ENCODE assay signal across 20 cellular contexts in genomic region chr14:35303149-35303548, GRCh38. TPM values are rescaled to one million over a fixed set of nuclear protein-coding genes. Genes with fewer than 3 reads are reported as not detected.
DNase-seq lines count a peak whose midpoint lies in the region; ATAC-seq and TF ChIP-seq lines count a peak whose summit lies in the region.
"Had no signal": no experiment of that assay in that cellular context is flagged by ENCODE, and none has a peak within 500 bp of the region (broad histone marks: within the 10 kb centered on the region; RNA-seq: fewer than 3 reads in every experiment).

No MANE protein-coding gene starts in this region.

- H3K9me3 Mint-ChIP-seq in activated naive CD4-positive, alpha-beta T cell treated with anti-CD3 and anti-CD28 coated beads for 36 hours = no peaks in the 10 kb centered on the region
- H3K9me3 Mint-ChIP-seq in activated naive CD4-positive, alpha-beta T cell treated with anti-CD3 and anti-CD28 coated beads, Interleukin-2, amount 10 ng/mL, durations not matched to agents 7 days and 5 days = no peaks in the 10 kb centered on the region
- no peaks in the 10 kb centered on the region for H3K9me3 Mint-ChIP-seq in activated naive CD8-positive, alpha-beta T cell treated with anti-CD3 and anti-CD28 coated beads, Interleukin-2, amount 50 U/mL, for 24 hours

- TF ChIP-seq CTCF in DND-41 (IDR thresholded peaks at IDR 0.05; ENCODE audit: borderline replicate concordance, extremely low read depth, low read length, poor library complexity, severe bottlenecking) (no peak), sigmoid colon (IDR thresholded peaks at IDR 0.05) (no peak)

- H3K9me3 ChIP-seq in DND-41 (ENCODE audit: insufficient read depth, low read length, severe bottlenecking) = no peaks in the 10 kb centered on the region
- H3K9me3 ChIP-seq in sigmoid colon = no peaks in the 10 kb centered on the region
- H3K9me3 ChIP-seq: gastroesophageal sphincter, lower lobe of right lung had no signal

- CTCF ChIA-PET in activated naive CD4-positive, alpha-beta T cell treated with anti-CD3 and anti-CD28 coated beads for 36 hours (lab: Charles Lee) = interaction anchor here (0.8 to 2.0 kb wide), 3 partner anchors 73 to 112 kb away, joined by 3 to 9 read pairs (median 5); no protein-coding TSS in a partner anchor
- CTCF ChIA-PET in activated naive CD4-positive, alpha-beta T cell treated with anti-CD3 and anti-CD28 coated beads, Interleukin-2, amount 10 ng/mL, durations not matched to agents 7 days and 5 days (lab: Charles Lee) = interaction anchor here (1.4 kb wide), 1 partner anchor 74 kb away, joined by 3 read pairs; no protein-coding TSS in a partner anchor

- TF ChIP-seq POLR2A in sigmoid colon (IDR thresholded peaks at IDR 0.05) = no peak

- peak overlapping the region; percentile 83 for H3K4me2 ChIP-seq in DND-41 (ENCODE audit: insufficient read depth, low read length)

- H4K20me1 ChIP-seq in DND-41 (ENCODE audit: insufficient read depth, low read length) = peaks cover 86% of the 10 kb centered on the region

- H3K36me3 Mint-ChIP-seq in activated naive CD4-positive, alpha-beta T cell treated with anti-CD3 and anti-CD28 coated beads for 36 hours (ENCODE audit: low read depth) = peaks cover 27% of the 10 kb centered on the region
- H3K36me3 Mint-ChIP-seq in activated naive CD4-positive, alpha-beta T cell treated with anti-CD3 and anti-CD28 coated beads, Interleukin-2, amount 10 ng/mL, durations not matched to agents 7 days and 5 days = peaks cover 18% of the 10 kb centered on the region
- peaks cover 38% of the 10 kb centered on the region for H3K36me3 Mint-ChIP-seq in activated naive CD8-positive, alpha-beta T cell treated with anti-CD3 and anti-CD28 coated beads, Interleukin-2, amount 50 U/mL, for 24 hours (ENCODE audit: low read depth)

- peak overlapping the region; percentile 89 for H3K27ac Mint-ChIP-seq in activated naive CD4-positive, alpha-beta T cell treated with anti-CD3 and anti-CD28 coated beads for 36 hours
- H3K27ac Mint-ChIP-seq in activated naive CD4-positive, alpha-beta T cell treated with anti-CD3 and anti-CD28 coated beads, Interleukin-2, amount 10 ng/mL, durations not matched to agents 7 days and 5 days = no peak overlapping the region
- peak overlapping the region; percentile 85 for H3K27ac Mint-ChIP-seq in activated naive CD8-positive, alpha-beta T cell treated with anti-CD3 and anti-CD28 coated beads, Interleukin-2, amount 50 U/mL, for 24 hours

- 93 to 95% methylated on average over 2 of the region's 2 CpGs for WGBS in sigmoid colon, 2 donors

- peak overlapping the region; percentile 27 for H3K4me3 Mint-ChIP-seq in activated naive CD4-positive, alpha-beta T cell treated with anti-CD3 and anti-CD28 coated beads for 36 hours
- H3K4me3 Mint-ChIP-seq in activated naive CD4-positive, alpha-beta T cell treated with anti-CD3 and anti-CD28 coated beads, Interleukin-2, amount 10 ng/mL, durations not matched to agents 7 days and 5 days = no peak overlapping the region
- no peak overlapping the region for H3K4me3 Mint-ChIP-seq in activated naive CD8-positive, alpha-beta T cell treated with anti-CD3 and anti-CD28 coated beads, Interleukin-2, amount 50 U/mL, for 24 hours

- no peak overlapping the region for H2AFZ ChIP-seq in DND-41 (ENCODE audit: low read depth, low read length)

- peaks cover 63% of the 10 kb centered on the region for H3K36me3 ChIP-seq in DND-41 (ENCODE audit: insufficient read depth, low read length)
- H3K36me3 ChIP-seq in sigmoid colon = peaks cover 0 to 4% (median 0%) of the 10 kb centered on the region in 4 donors

- H3K27ac ChIP-seq in DND-41 (ENCODE audit: low read length) = peak overlapping the region; percentile 69
- H3K27ac ChIP-seq in sigmoid colon = peak overlapping the region in 3 of 4 donors; percentile 63 to 76 (median 73)
- H3K27ac ChIP-seq: coronary artery, gastroesophageal sphincter, lower lobe of right lung had no signal

- H3K9ac ChIP-seq in DND-41 (ENCODE audit: low read depth, low read length) = peak overlapping the region; percentile 33

- no peak for TF ChIP-seq EP300 in sigmoid colon (IDR thresholded peaks at IDR 0.05)

- no peaks in the 10 kb centered on the region for H3K27me3 Mint-ChIP-seq in activated naive CD4-positive, alpha-beta T cell treated with anti-CD3 and anti-CD28 coated beads for 36 hours (ENCODE audit: low read depth)
- H3K27me3 Mint-ChIP-seq in activated naive CD4-positive, alpha-beta T cell treated with anti-CD3 and anti-CD28 coated beads, Interleukin-2, amount 10 ng/mL, durations not matched to agents 7 days and 5 days = no peaks in the 10 kb centered on the region
- no peaks in the 10 kb centered on the region for H3K27me3 Mint-ChIP-seq in activated naive CD8-positive, alpha-beta T cell treated with anti-CD3 and anti-CD28 coated beads, Interleukin-2, amount 50 U/mL, for 24 hours
- H3K27me3 Mint-ChIP-seq: naive B cell had no signal

- H3K4me3 ChIP-seq in DND-41 (ENCODE audit: low read depth in 1 of 2, low read length in 2 of 2) (no peak overlapping the region), sigmoid colon (no peak overlapping the region)
- H3K4me3 ChIP-seq: coronary artery, gastroesophageal sphincter, lower lobe of right lung had no signal

- no peak for ATAC-seq in DND-41 (ENCODE audit: insufficient read depth, low read depth)
- no peak for ATAC-seq in activated naive CD8-positive, alpha-beta T cell treated with anti-CD3 and anti-CD28 coated beads, Interleukin-2, amount 50 U/mL, for 24 hours
- ATAC-seq in GM21825 (IDR thresholded peaks at IDR 0.05; ENCODE audit: unreplicated experiment) = no peak
- ATAC-seq: gastroesophageal sphincter, lower lobe of right lung had no signal

- intact Hi-C loops in activated naive CD4-positive, alpha-beta T cell treated with anti-CD3 and anti-CD28 coated beads for 36 hours (cut with micrococcal nuclease) = no loop called here
- intact Hi-C loops in sigmoid colon (cut with DNase I) = no loop called here

- H3K4me1 Mint-ChIP-seq in activated naive CD4-positive, alpha-beta T cell treated with anti-CD3 and anti-CD28 coated beads for 36 hours (ENCODE audit: low read depth) = peaks cover 59% of the 10 kb centered on the region
- H3K4me1 Mint-ChIP-seq in activated naive CD4-positive, alpha-beta T cell treated with anti-CD3 and anti-CD28 coated beads, Interleukin-2, amount 10 ng/mL, durations not matched to agents 7 days and 5 days = peaks cover 40% of the 10 kb centered on the region
- H3K4me1 Mint-ChIP-seq in activated naive CD8-positive, alpha-beta T cell treated with anti-CD3 and anti-CD28 coated beads, Interleukin-2, amount 50 U/mL, for 24 hours = peaks cover 60% of the 10 kb centered on the region

- H3K4me1 ChIP-seq in DND-41 (ENCODE audit: insufficient read depth, low read length) = peaks cover 70% of the 10 kb centered on the region
- peaks cover 0 to 64% (median 41%) of the 10 kb centered on the region in 4 donors for H3K4me1 ChIP-seq in sigmoid colon

- peaks cover 100% of the 10 kb centered on the region for H3K79me2 ChIP-seq in DND-41 (ENCODE audit: insufficient read depth, low read length)

- H3K27me3 ChIP-seq in DND-41 (ENCODE audit: insufficient read depth, low read length, poor library complexity) (no peaks in the 10 kb centered on the region), sigmoid colon (no peaks in the 10 kb centered on the region)
- H3K27me3 ChIP-seq: gastroesophageal sphincter had no signal

- DNase-seq in activated naive CD4-positive, alpha-beta T cell treated with anti-CD3 and anti-CD28 coated beads for 36 hours = no peak
- DNase-seq in activated naive CD4-positive, alpha-beta T cell treated with anti-CD3 and anti-CD28 coated beads, Interleukin-2, amount 10 ng/mL, durations not matched to agents 7 days and 5 days = no peak
- DNase-seq in DND-41 (no peak), sigmoid colon (no peak), NCI-H345 (lab: John Stamatoyannopoulos, UW) (no peak), GM03348 (ENCODE audit: low spot score) (no peak)
- DNase-seq in activated naive CD8-positive, alpha-beta T cell treated with anti-CD3 and anti-CD28 coated beads, Interleukin-2, amount 50 U/mL, for 24 hours = no peak
- DNase-seq: activated CD4-positive, CD25-positive, alpha-beta regulatory T cell; KG1; lower lobe of right lung; naive B cell; NCI-H1092 treated with DMSO at 0.1 percent for 48 hours; NCI-H2171; RPMI8226; stimulated activated CD4-positive, alpha-beta T cell treated with anti-CD3 and anti-CD28 coated beads, Interleukin-15, amount 100 ng/mL, for 24 hours; substantia nigra; SW 1271 had no signal

RNA-seq across cellular contexts. Expression of gene PSMA6, which starts 11.0 kb away (rescaled TPM):
- 100 to 1,000 TPM; 433 to 437 TPM for total RNA-seq in activated naive CD4-positive, alpha-beta T cell treated with anti-CD3 and anti-CD28 coated beads for 36 hours
- 100 to 1,000 TPM; 104 to 203 (median 169) TPM for total RNA-seq in sigmoid colon
- polyA plus RNA-seq in sigmoid colon = 100 to 1,000 TPM; 240 to 344 (median 257) TPM
